17 cellular contexts compared by ENCODE assay signal in genomic region chr2:241897231-241897916, GRCh38. TPM values are rescaled to one million over a fixed set of nuclear protein-coding genes. Genes with fewer than 3 reads are reported as not detected.
DNase-seq lines count a peak whose midpoint lies in the region; ATAC-seq and TF ChIP-seq lines count a peak whose summit lies in the region.
"Had no signal": no experiment of that assay in that cellular context is flagged by ENCODE, and none has a peak within 500 bp of the region (broad histone marks: within the 10 kb centered on the region; RNA-seq: fewer than 3 reads in every experiment).

No MANE protein-coding gene starts in this region.

- H3K27me3 ChIP-seq in suprapubic skin, result no peaks in the 10 kb centered on the region

- H3K27me3 Mint-ChIP-seq in activated T-cell treated with anti-CD3 and anti-CD28 coated beads, Interleukin-2, amount 50 U/mL, for 72 hours (ENCODE audit: low read depth), result no peaks in the 10 kb centered on the region
- no peaks in the 10 kb centered on the region for H3K27me3 Mint-ChIP-seq in T-helper 17 cell
- no peaks in the 10 kb centered on the region for H3K27me3 Mint-ChIP-seq in memory B cell
- H3K27me3 Mint-ChIP-seq: stimulated activated naive CD8-positive, alpha-beta T cell treated with anti-CD3 and anti-CD28 coated beads, Interleukin-15, amount 100 ng/mL, for 72 hours; T-cell had no signal

- no peak for ATAC-seq in activated T-cell treated with anti-CD3 and anti-CD28 coated beads, Interleukin-2, amount 50 U/mL, for 72 hours (replicated peaks in 1 of 2)
- ATAC-seq in T-helper 17 cell (no peak), memory B cell (ENCODE audit: low read depth) (no peak), HG03521 (IDR thresholded peaks at IDR 0.05; ENCODE audit: unreplicated experiment) (no peak)
- ATAC-seq: esophagus mucosa; stimulated activated naive CD8-positive, alpha-beta T cell treated with anti-CD3 and anti-CD28 coated beads, Interleukin-15, amount 100 ng/mL, for 72 hours; T-cell had no signal

- H3K4me1 ChIP-seq in suprapubic skin, result peaks cover 64% of the 10 kb centered on the region

- peak overlapping the region; percentile 89 for H3K27ac Mint-ChIP-seq in activated T-cell treated with anti-CD3 and anti-CD28 coated beads, Interleukin-2, amount 50 U/mL, for 72 hours
- H3K27ac Mint-ChIP-seq in T-helper 17 cell, result peak overlapping the region; percentile 53
- H3K27ac Mint-ChIP-seq in memory B cell, result peak overlapping the region; percentile 62
- H3K27ac Mint-ChIP-seq: brain had no signal

- no peak overlapping the region for H3K4me3 ChIP-seq in suprapubic skin
- H3K4me3 ChIP-seq: dorsolateral prefrontal cortex, smooth muscle cell had no signal

- no peak overlapping the region for H3K27ac ChIP-seq in suprapubic skin
- H3K27ac ChIP-seq: dorsolateral prefrontal cortex had no signal

- no peak for DNase-seq in activated T-cell treated with anti-CD3 and anti-CD28 coated beads, Interleukin-2, amount 50 U/mL, for 72 hours
- DNase-seq in activated T-cell treated with anti-CD3 and anti-CD28 coated beads, Interleukin-2, amount 50 U/mL, for 1 hour, result no peak
- DNase-seq in T-helper 17 cell (no peak), memory B cell (ENCODE audit: low spot score in 2 of 2) (no peak), suprapubic skin (ENCODE audit: low spot score in 2 of 2) (peak; percentile 38 to 61), NCI-H2196 (lab: John Stamatoyannopoulos, UW; ENCODE audit: unreplicated experiment) (no peak), NCI-H2029 treated with DMSO at 0.1 percent for 48 hours (lab: John Stamatoyannopoulos, UW) (no peak)
- DNase-seq: activated gamma-delta T cell treated with Interleukin-2 at 50 U/mL for 16 hours; occipital lobe; stimulated activated naive CD8-positive, alpha-beta T cell treated with anti-CD3 and anti-CD28 coated beads, Interleukin-15, amount 100 ng/mL, for 72 hours had no signal

- no peak for TF ChIP-seq POLR2A in suprapubic skin (IDR thresholded peaks at IDR 0.05)

- no peaks in the 10 kb centered on the region for H3K9me3 ChIP-seq in T-helper 17 cell (ENCODE audit: control insufficient read depth, low read length, poor library complexity, severe bottlenecking)
- H3K9me3 ChIP-seq in suprapubic skin, result no peaks in the 10 kb centered on the region

- peaks cover 0 to 2% of the 10 kb centered on the region in 2 donors for H3K9me3 Mint-ChIP-seq in activated T-cell treated with anti-CD3 and anti-CD28 coated beads, Interleukin-2, amount 50 U/mL, for 72 hours
- no peaks in the 10 kb centered on the region for H3K9me3 Mint-ChIP-seq in memory B cell
- H3K9me3 Mint-ChIP-seq: stimulated activated naive CD8-positive, alpha-beta T cell treated with anti-CD3 and anti-CD28 coated beads, Interleukin-15, amount 100 ng/mL, for 72 hours; T-cell had no signal

- peaks cover 17% of the 10 kb centered on the region for H3K4me1 Mint-ChIP-seq in activated T-cell treated with anti-CD3 and anti-CD28 coated beads, Interleukin-2, amount 50 U/mL, for 72 hours (ENCODE audit: low read depth)
- H3K4me1 Mint-ChIP-seq in T-helper 17 cell (peaks cover 12% of the 10 kb centered on the region), memory B cell (peaks cover 2% of the 10 kb centered on the region)

- H3K36me3 Mint-ChIP-seq in activated T-cell treated with anti-CD3 and anti-CD28 coated beads, Interleukin-2, amount 50 U/mL, for 72 hours (ENCODE audit: insufficient read depth in 2 of 2), result peaks cover 0 to 2% of the 10 kb centered on the region in 2 donors
- H3K36me3 Mint-ChIP-seq in T-helper 17 cell (ENCODE audit: low read depth), result peaks cover 2% of the 10 kb centered on the region
- peaks cover 4% of the 10 kb centered on the region for H3K36me3 Mint-ChIP-seq in memory B cell
- H3K36me3 Mint-ChIP-seq: brain had no signal

- no peak for TF ChIP-seq CTCF in suprapubic skin (IDR thresholded peaks at IDR 0.05)

- no peak for TF ChIP-seq EP300 in suprapubic skin (IDR thresholded peaks at IDR 0.05)

- H3K36me3 ChIP-seq in suprapubic skin, result no peaks in the 10 kb centered on the region

- WGBS in suprapubic skin, result 85% methylated on average over 17 of the region's 17 CpGs

- H3K4me3 Mint-ChIP-seq in activated T-cell treated with anti-CD3 and anti-CD28 coated beads, Interleukin-2, amount 50 U/mL, for 72 hours, result no peak overlapping the region
- no peak overlapping the region for H3K4me3 Mint-ChIP-seq in T-helper 17 cell
- H3K4me3 Mint-ChIP-seq in memory B cell, result no peak overlapping the region
- H3K4me3 Mint-ChIP-seq: T-cell had no signal

RNA-seq across cellular contexts. Expression of gene RTP5, which starts 27.8 kb away (rescaled TPM):
- total RNA-seq in activated T-cell treated with anti-CD3 and anti-CD28 coated beads, Interleukin-2, amount 50 U/mL, for 72 hours, result under 1 TPM; 0.12 to 0.56 TPM
- total RNA-seq in T-helper 17 cell, result under 1 TPM in 1 of 2 donors, not detected in 1; 0.12 TPM
- not detected for total RNA-seq in suprapubic skin
- total RNA-seq: esophagus mucosa, RPMI7951, smooth muscle cell had no signal

RNA-seq across cellular contexts. Expression of gene PDCD1, which starts 38.7 kb away (rescaled TPM):
- total RNA-seq in activated T-cell treated with anti-CD3 and anti-CD28 coated beads, Interleukin-2, amount 50 U/mL, for 72 hours, result 10 to 100 TPM; 15.7 to 23.0 TPM
- total RNA-seq in T-helper 17 cell, result 10 to 100 TPM in 1 of 2 donors, 1 to 10 TPM in 1; 8.1 to 10.4 TPM
- not detected for total RNA-seq in suprapubic skin
- total RNA-seq: occipital lobe, RPMI7951, smooth muscle cell had no signal

Comparison
In these comparisons a context has a peak if more than half of its experiments do, and no peak if none do; other contexts are left out.
1. DNase-seq: peak in suprapubic skin (2 of 2); none in activated T-cell treated with anti-CD3 and anti-CD28 coated beads, Interleukin-2, amount 50 U/mL, for 72 hours (0 of 2), activated T-cell treated with anti-CD3 and anti-CD28 coated beads, Interleukin-2, amount 50 U/mL, for 1 hour (single experiment), T-helper 17 cell (0 of 3), memory B cell (0 of 2), NCI-H2196 (single experiment) and NCI-H2029 treated with DMSO at 0.1 percent for 48 hours (single experiment).
2. RNA of gene PDCD1, which starts 38.7 kb away (total RNA-seq): 15.7 to 23.0 TPM in activated T-cell treated with anti-CD3 and anti-CD28 coated beads, Interleukin-2, amount 50 U/mL, for 72 hours and 8.1 to 10.4 TPM in T-helper 17 cell; not detected in suprapubic skin; every median in the first group is over 4 times any median in the second.
3. Peak in every context shown above with its lines, with median percentiles within 50 percentile points of each other: H3K27ac Mint-ChIP-seq.